Comparison of ENCODE assay signal across 18 cellular contexts in the genomic region with DNA sequence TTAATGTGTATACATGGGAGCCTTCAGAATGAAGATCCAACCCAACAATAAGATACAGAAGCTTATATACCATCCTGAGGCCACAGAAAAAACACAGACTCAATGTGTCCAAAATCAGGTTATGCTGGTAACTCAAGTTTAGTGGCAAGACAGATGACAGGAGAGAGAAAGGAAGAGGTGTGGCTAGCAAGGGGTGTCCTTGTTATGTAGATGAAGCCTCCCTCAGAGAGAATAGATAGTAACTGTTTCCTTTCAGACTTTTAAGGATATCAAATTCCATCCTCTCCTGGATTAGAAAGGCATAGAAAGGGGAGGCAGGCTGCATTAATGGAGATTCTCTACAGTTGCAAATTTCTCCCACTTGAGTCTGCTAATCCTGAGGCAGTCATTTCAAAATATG.
DNase-seq lines count a peak whose midpoint lies in the region; ATAC-seq and TF ChIP-seq lines count a peak whose summit lies in the region.
"Had no signal": no experiment of that assay in that cellular context is flagged by ENCODE, and none has a peak within 500 bp of the region (broad histone marks: within the 10 kb centered on the region; RNA-seq: fewer than 3 reads in every experiment).

No MANE protein-coding gene starts in this region.

- no peak overlapping the region for H3K9ac ChIP-seq in HUES64 (ENCODE audit: low read depth, low read length)
- H3K9ac ChIP-seq: BLaER1 treated with 17β-estradiol and CSF1 and Interleukin-3, amounts not matched to agents 10 nM and 100 nM had no signal

- H3K4me3 ChIP-seq in HUES64 (ENCODE audit: low read length) (peak overlapping the region; percentile 16; the same call in 1 of the 2 replicates), sigmoid colon (no peak overlapping the region), osteoblast (ENCODE audit: insufficient read depth, low read length) (no peak overlapping the region)
- H3K4me3 ChIP-seq: BLaER1 treated with 17β-estradiol and CSF1 and Interleukin-3, amounts not matched to agents 10 nM and 100 nM had no signal

- intact Hi-C loops in sigmoid colon (cut with DNase I): no loop called here

- H3K9me3 ChIP-seq in HUES64 (ENCODE audit: insufficient read depth, low read depth, low read length) (peaks cover 7% of the 10 kb centered on the region; the same call in 1 of the 2 replicates), sigmoid colon (no peaks in the 10 kb centered on the region), osteoblast (ENCODE audit: low read depth, low read length) (peaks cover 2% of the 10 kb centered on the region)

- H3K27me3 ChIP-seq in HUES64 (ENCODE audit: insufficient read depth, low read length): no peaks in the 10 kb centered on the region
- no peaks in the 10 kb centered on the region for H3K27me3 ChIP-seq in sigmoid colon
- no peaks in the 10 kb centered on the region for H3K27me3 ChIP-seq in osteoblast (ENCODE audit: insufficient read depth, low read length)
- H3K27me3 ChIP-seq: BLaER1 treated with 17β-estradiol and CSF1 and Interleukin-3, amounts not matched to agents 10 nM and 100 nM had no signal

- peaks cover 8% of the 10 kb centered on the region; the same call in 1 of the 2 replicates for H3K4me1 ChIP-seq in HUES64 (ENCODE audit: insufficient read depth, low read length)
- H3K4me1 ChIP-seq in sigmoid colon: no peaks in the 10 kb centered on the region
- H3K4me1 ChIP-seq in osteoblast (ENCODE audit: insufficient read depth, low read length): no peaks in the 10 kb centered on the region
- H3K4me1 ChIP-seq: BLaER1 treated with 17β-estradiol and CSF1 and Interleukin-3, amounts not matched to agents 10 nM and 100 nM had no signal

- H4K20me1 ChIP-seq in osteoblast (ENCODE audit: insufficient read depth, low read length): no peaks in the 10 kb centered on the region
- H4K20me1 ChIP-seq: BLaER1 treated with 17β-estradiol and CSF1 and Interleukin-3, amounts not matched to agents 10 nM and 100 nM had no signal

- ATAC-seq in GM21423 (IDR thresholded peaks at IDR 0.05; ENCODE audit: unreplicated experiment): no peak
- ATAC-seq: CD8-positive, alpha-beta T cell; PC-3 had no signal

- TF ChIP-seq EP300 in sigmoid colon (IDR thresholded peaks at IDR 0.05): no peak

- no peak overlapping the region for H3K4me2 ChIP-seq in osteoblast (ENCODE audit: insufficient read depth, low read length)
- H3K4me2 ChIP-seq: BLaER1 treated with 17β-estradiol and CSF1 and Interleukin-3, amounts not matched to agents 10 nM and 100 nM had no signal

- no peaks in the 10 kb centered on the region for H3K79me2 ChIP-seq in osteoblast (ENCODE audit: insufficient read depth, low read length)

- H3K36me3 ChIP-seq in HUES64 (ENCODE audit: insufficient read depth, low read length) (no peaks in the 10 kb centered on the region), sigmoid colon (no peaks in the 10 kb centered on the region), osteoblast (ENCODE audit: insufficient read depth, low read length) (no peaks in the 10 kb centered on the region)
- H3K36me3 ChIP-seq: BLaER1 treated with 17β-estradiol and CSF1 and Interleukin-3, amounts not matched to agents 10 nM and 100 nM had no signal

- TF ChIP-seq CTCF in sigmoid colon (IDR thresholded peaks at IDR 0.05): no peak
- TF ChIP-seq CTCF in osteoblast (IDR thresholded peaks at IDR 0.05; ENCODE audit: extremely low read depth, low read depth, low read length): no peak

- H3K27ac ChIP-seq in HUES64 (ENCODE audit: low read depth, low read length) (peak overlapping the region; percentile 89), sigmoid colon (no peak overlapping the region), osteoblast (ENCODE audit: low read depth, low read length) (no peak overlapping the region)
- H3K27ac ChIP-seq: BLaER1 treated with 17β-estradiol and CSF1 and Interleukin-3, amounts not matched to agents 10 nM and 100 nM had no signal

- H2AFZ ChIP-seq in osteoblast (ENCODE audit: low read length): no peak overlapping the region

- peak; percentile 12 for DNase-seq in NCI-H2171 treated with DMSO at 0.1 percent for 48 hours (lab: John Stamatoyannopoulos, UW)
- no peak for DNase-seq in NCI-H2171 (lab: John Stamatoyannopoulos, UW)
- DNase-seq in iPS DF 4.7 (ENCODE audit: extremely low read depth, low spot score): peak; percentile 51
- no peak for DNase-seq in sigmoid colon
- DNase-seq in osteoblast (ENCODE audit: insufficient read length, low spot score, missing footprints): no peak
- DNase-seq: 8988T; CD8-positive, alpha-beta T cell; DMS153; GOT3; NCI-H1105; NCI-H2029 treated with DMSO at 0.1 percent for 48 hours; NCI-H2227 treated with DMSO at 0.1 percent for 48 hours; NCI-H510A treated with DMSO at 0.1 percent for 48 hours; PC-3; Right ventricle myocardium superior had no signal

- TF ChIP-seq POLR2A in sigmoid colon (IDR thresholded peaks at IDR 0.05): no peak

Comparison
In these comparisons a context has a peak if more than half of its experiments do, and no peak if none do; other contexts are left out.
1. DNase-seq: peak in NCI-H2171 treated with DMSO at 0.1 percent for 48 hours (single experiment) and iPS DF 4.7 (single experiment); none in NCI-H2171 (single experiment), sigmoid colon (single experiment) and osteoblast (single experiment).